ENCODE assay signal across 8 cellular contexts in genomic region chr17:75096082-75096625, GRCh38. TPM values are rescaled to one million over a fixed set of nuclear protein-coding genes. Genes with fewer than 3 reads are reported as not detected.
DNase-seq lines count a peak whose midpoint lies in the region; ATAC-seq and TF ChIP-seq lines count a peak whose summit lies in the region.

No MANE protein-coding gene starts in this region.

- H3K4me3 ChIP-seq in CD4-positive, CD25-positive, alpha-beta regulatory T cell (ENCODE audit: low read depth, low read length) = no peak overlapping the region
- H3K4me3 ChIP-seq in duodenal mucosa (ENCODE audit: low read depth in 1 of 2, low read length in 2 of 2) (no peak overlapping the region), mucosa of descending colon (no peak overlapping the region)
- H3K4me3 ChIP-seq in CD4-positive, alpha-beta memory T cell (ENCODE audit: low read length in 2 of 2) = no peak overlapping the region

- no peak overlapping the region for H3K27ac Mint-ChIP-seq in CD4-positive, CD25-positive, alpha-beta regulatory T cell
- no peak overlapping the region for H3K27ac Mint-ChIP-seq in CD4-positive, alpha-beta memory T cell
- no peak overlapping the region for H3K27ac Mint-ChIP-seq in activated T-helper 1 cell treated with anti-CD3 and anti-CD28 coated beads, Interleukin-12 subunit alpha, Interleukin-12 subunit beta, Interleukin-2, Interleukin-4 antibody, amounts not matched to agents 30 ng/mL and 10 ng/mL and 1 ng/mL, durations not matched to agents 14 hours and 24 hours and 36 hours

- no peak overlapping the region for H3K9ac ChIP-seq in duodenal mucosa (ENCODE audit: low read depth in 1 of 2, low read length in 2 of 2)

- peaks cover 0 to 7% (median 3%) of the 10 kb centered on the region in 4 donors for H3K4me1 Mint-ChIP-seq in CD4-positive, CD25-positive, alpha-beta regulatory T cell
- H3K4me1 Mint-ChIP-seq in CD4-positive, alpha-beta memory T cell = peaks cover 7 to 19% (median 8%) of the 10 kb centered on the region in 4 donors
- H3K4me1 Mint-ChIP-seq in activated T-helper 1 cell treated with anti-CD3 and anti-CD28 coated beads, Interleukin-12 subunit alpha, Interleukin-12 subunit beta, Interleukin-2, Interleukin-4 antibody, amounts not matched to agents 30 ng/mL and 10 ng/mL and 1 ng/mL, durations not matched to agents 14 hours and 24 hours and 36 hours (ENCODE audit: low read depth) = peaks cover 9% of the 10 kb centered on the region

- H3K27me3 Mint-ChIP-seq in CD4-positive, CD25-positive, alpha-beta regulatory T cell = no peaks in the 10 kb centered on the region
- no peaks in the 10 kb centered on the region for H3K27me3 Mint-ChIP-seq in CD4-positive, alpha-beta memory T cell
- peaks cover 2% of the 10 kb centered on the region for H3K27me3 Mint-ChIP-seq in activated T-helper 1 cell treated with anti-CD3 and anti-CD28 coated beads, Interleukin-12 subunit alpha, Interleukin-12 subunit beta, Interleukin-2, Interleukin-4 antibody, amounts not matched to agents 30 ng/mL and 10 ng/mL and 1 ng/mL, durations not matched to agents 14 hours and 24 hours and 36 hours (ENCODE audit: insufficient read depth)

- H3K4me1 ChIP-seq in CD4-positive, CD25-positive, alpha-beta regulatory T cell (ENCODE audit: control insufficient read depth, insufficient read depth, low read length, poor library complexity, severe bottlenecking) = no peaks in the 10 kb centered on the region
- H3K4me1 ChIP-seq in duodenal mucosa (ENCODE audit: control insufficient read depth in 1 of 2, insufficient read depth in 2 of 2, low read length in 2 of 2) (peaks cover 31 to 42% of the 10 kb centered on the region in 2 donors), mucosa of descending colon (ENCODE audit: low read depth) (peaks cover 51% of the 10 kb centered on the region)
- H3K4me1 ChIP-seq in CD4-positive, alpha-beta memory T cell (ENCODE audit: insufficient read depth, low read length) = no peaks in the 10 kb centered on the region

- POLR2A ChIA-PET in CD4-positive, alpha-beta memory T cell (lab: Charles Lee; ENCODE audit: partially characterized antibody) = no interaction called here

- peaks cover 0 to 1% (median 0%) of the 10 kb centered on the region in 7 donors for H3K9me3 Mint-ChIP-seq in CD4-positive, CD25-positive, alpha-beta regulatory T cell
- H3K9me3 Mint-ChIP-seq in CD4-positive, alpha-beta memory T cell = no peaks in the 10 kb centered on the region
- H3K9me3 Mint-ChIP-seq in activated T-helper 1 cell treated with anti-CD3 and anti-CD28 coated beads, Interleukin-12 subunit alpha, Interleukin-12 subunit beta, Interleukin-2, Interleukin-4 antibody, amounts not matched to agents 30 ng/mL and 10 ng/mL and 1 ng/mL, durations not matched to agents 14 hours and 24 hours and 36 hours = no peaks in the 10 kb centered on the region

- peak; percentile 11 to 20 for ATAC-seq in CD4-positive, CD25-positive, alpha-beta regulatory T cell (ENCODE audit: low read depth in 2 of 2)
- peak; percentile 85 for ATAC-seq in mucosa of descending colon
- ATAC-seq in GM19035 (IDR thresholded peaks at IDR 0.05; ENCODE audit: unreplicated experiment) = no peak

- no peak overlapping the region for H3K27ac ChIP-seq in CD4-positive, CD25-positive, alpha-beta regulatory T cell (ENCODE audit: insufficient read depth, low read length, poor library complexity, severe bottlenecking)
- peak overlapping the region; percentile 77 for H3K27ac ChIP-seq in duodenal mucosa (ENCODE audit: low read depth, low read length)
- no peak overlapping the region for H3K27ac ChIP-seq in CD4-positive, alpha-beta memory T cell (ENCODE audit: low read depth, low read length)

- CTCF ChIA-PET in CD4-positive, alpha-beta memory T cell (lab: Charles Lee; ENCODE audit: partially characterized antibody) = no interaction called here

- H3K9me3 ChIP-seq in CD4-positive, CD25-positive, alpha-beta regulatory T cell (ENCODE audit: control insufficient read depth in 2 of 2, low read length in 2 of 2) = no peaks in the 10 kb centered on the region
- H3K9me3 ChIP-seq in duodenal mucosa (ENCODE audit: control insufficient read depth in 1 of 2, low read length in 2 of 2) (no peaks in the 10 kb centered on the region), mucosa of descending colon (no peaks in the 10 kb centered on the region)
- H3K9me3 ChIP-seq in CD4-positive, alpha-beta memory T cell (ENCODE audit: control insufficient read depth in 1 of 2, low read length in 2 of 2) = no peaks in the 10 kb centered on the region

- peaks cover 3% of the 10 kb centered on the region for H3K36me3 Mint-ChIP-seq in CD4-positive, CD25-positive, alpha-beta regulatory T cell
- peaks cover 0 to 4% of the 10 kb centered on the region in 2 donors for H3K36me3 Mint-ChIP-seq in CD4-positive, alpha-beta memory T cell
- peaks cover 3% of the 10 kb centered on the region for H3K36me3 Mint-ChIP-seq in activated T-helper 1 cell treated with anti-CD3 and anti-CD28 coated beads, Interleukin-12 subunit alpha, Interleukin-12 subunit beta, Interleukin-2, Interleukin-4 antibody, amounts not matched to agents 30 ng/mL and 10 ng/mL and 1 ng/mL, durations not matched to agents 14 hours and 24 hours and 36 hours (ENCODE audit: low read depth)

- intact Hi-C loops in mucosa of descending colon (cut with DNase I, micrococcal nuclease) = no loop called here
- intact Hi-C loops in CD4-positive, alpha-beta memory T cell (cut with micrococcal nuclease) = no loop called here
- intact Hi-C loops in activated T-helper 1 cell treated with anti-CD3 and anti-CD28 coated beads, Interleukin-12 subunit alpha, Interleukin-12 subunit beta, Interleukin-2, Interleukin-4 antibody, amounts not matched to agents 30 ng/mL and 10 ng/mL and 1 ng/mL, durations not matched to agents 14 hours and 24 hours and 36 hours (cut with micrococcal nuclease) = no loop called here

- H3K27me3 ChIP-seq in CD4-positive, CD25-positive, alpha-beta regulatory T cell (ENCODE audit: control insufficient read depth, insufficient read depth, low read length) = no peaks in the 10 kb centered on the region
- no peaks in the 10 kb centered on the region for H3K27me3 ChIP-seq in duodenal mucosa (ENCODE audit: control insufficient read depth in 1 of 2, insufficient read depth in 2 of 2, low read length in 2 of 2)
- H3K27me3 ChIP-seq in CD4-positive, alpha-beta memory T cell (ENCODE audit: insufficient read depth, low read length) = no peaks in the 10 kb centered on the region

- H3K4me3 Mint-ChIP-seq in CD4-positive, CD25-positive, alpha-beta regulatory T cell = no peak overlapping the region
- no peak overlapping the region for H3K4me3 Mint-ChIP-seq in CD4-positive, alpha-beta memory T cell
- H3K4me3 Mint-ChIP-seq in activated T-helper 1 cell treated with anti-CD3 and anti-CD28 coated beads, Interleukin-12 subunit alpha, Interleukin-12 subunit beta, Interleukin-2, Interleukin-4 antibody, amounts not matched to agents 30 ng/mL and 10 ng/mL and 1 ng/mL, durations not matched to agents 14 hours and 24 hours and 36 hours = no peak overlapping the region

- DNase-seq in CD4-positive, CD25-positive, alpha-beta regulatory T cell = no peak
- DNase-seq in NCI-H460 (ENCODE audit: extremely low read depth, low read depth) (peak; percentile 94), mucosa of descending colon (peak; percentile 88 to 90 (median 89)), NCI-H1048 (lab: John Stamatoyannopoulos, UW) (no peak)
- no peak for DNase-seq in CD4-positive, alpha-beta memory T cell
- DNase-seq in activated T-helper 1 cell treated with anti-CD3 and anti-CD28 coated beads, Interleukin-12 subunit alpha, Interleukin-12 subunit beta, Interleukin-2, Interleukin-4 antibody, amounts not matched to agents 30 ng/mL and 10 ng/mL and 1 ng/mL, durations not matched to agents 14 hours and 24 hours and 36 hours (ENCODE audit: low spot score) = no peak

- TF ChIP-seq CTCF in mucosa of descending colon (IDR thresholded peaks at IDR 0.05) = no peak

- H3K36me3 ChIP-seq in CD4-positive, CD25-positive, alpha-beta regulatory T cell (ENCODE audit: control insufficient read depth, insufficient read depth, low read length) = no peaks in the 10 kb centered on the region
- H3K36me3 ChIP-seq in duodenal mucosa (ENCODE audit: control insufficient read depth in 1 of 2, insufficient read depth in 2 of 2, low read length in 2 of 2) (peaks cover 0 to 29% of the 10 kb centered on the region in 2 donors), mucosa of descending colon (ENCODE audit: low read depth) (peaks cover 3% of the 10 kb centered on the region)
- no peaks in the 10 kb centered on the region for H3K36me3 ChIP-seq in CD4-positive, alpha-beta memory T cell (ENCODE audit: insufficient read depth, low read length)

RNA-seq across cellular contexts. Expression of gene SLC16A5, which starts 8.4 kb away (rescaled TPM):
- 9.3 TPM for total RNA-seq in CD4-positive, CD25-positive, alpha-beta regulatory T cell
- polyA plus RNA-seq in CD4-positive, CD25-positive, alpha-beta regulatory T cell = 1 to 10 TPM; 1.3 to 2.6 (median 2.0) TPM
- total RNA-seq in NCI-H460 (2014; rRNA removed; shearing (Covaris generic)) = 19.8 and 20.0 TPM in 2 replicates
- polyA plus RNA-seq in NCI-H460 (2014; cell fraction: nucleus; rRNA removed) = 31.7 and 33.5 TPM in 2 replicates
- 10 to 100 TPM; 18.2 to 58.8 (median 26.4) TPM for total RNA-seq in mucosa of descending colon
- total RNA-seq in CD4-positive, alpha-beta memory T cell = 10 to 100 TPM; 12.5 to 13.9 TPM
- 1 to 10 TPM; 2.9 to 3.7 TPM for polyA plus RNA-seq in CD4-positive, alpha-beta memory T cell
- total RNA-seq in activated T-helper 1 cell treated with anti-CD3 and anti-CD28 coated beads, Interleukin-12 subunit alpha, Interleukin-12 subunit beta, Interleukin-2, Interleukin-4 antibody, amounts not matched to agents 30 ng/mL and 10 ng/mL and 1 ng/mL, durations not matched to agents 14 hours and 24 hours and 36 hours = 5.5 and 7.2 TPM in 2 replicates

RNA-seq across cellular contexts. Expression of gene ARMC7, which starts 13.6 kb away (rescaled TPM):
- 12.8 TPM for total RNA-seq in CD4-positive, CD25-positive, alpha-beta regulatory T cell
- 1 to 10 TPM; 3.1 to 4.6 (median 4.2) TPM for polyA plus RNA-seq in CD4-positive, CD25-positive, alpha-beta regulatory T cell
- 9.1 and 14.3 TPM in 2 replicates for total RNA-seq in NCI-H460 (2014; rRNA removed; shearing (Covaris generic))
- 6.4 and 7.4 TPM in 2 replicates for polyA plus RNA-seq in NCI-H460 (2014; cell fraction: nucleus; rRNA removed)
- total RNA-seq in mucosa of descending colon = 10 to 100 TPM; 16.7 to 24.3 (median 18.3) TPM
- total RNA-seq in CD4-positive, alpha-beta memory T cell = 10 to 100 TPM; 20.0 to 21.9 TPM
- polyA plus RNA-seq in CD4-positive, alpha-beta memory T cell = 1 to 10 TPM; 1.3 to 3.5 TPM
- 11.6 and 13.0 TPM in 2 replicates for total RNA-seq in activated T-helper 1 cell treated with anti-CD3 and anti-CD28 coated beads, Interleukin-12 subunit alpha, Interleukin-12 subunit beta, Interleukin-2, Interleukin-4 antibody, amounts not matched to agents 30 ng/mL and 10 ng/mL and 1 ng/mL, durations not matched to agents 14 hours and 24 hours and 36 hours

RNA-seq across cellular contexts. Expression of gene NT5C, which starts 35.4 kb away (rescaled TPM):
- 31.6 TPM for total RNA-seq in CD4-positive, CD25-positive, alpha-beta regulatory T cell
- polyA plus RNA-seq in CD4-positive, CD25-positive, alpha-beta regulatory T cell = 10 to 100 TPM; 55.4 to 66.9 (median 57.2) TPM
- total RNA-seq in NCI-H460 (2014; rRNA removed; shearing (Covaris generic)) = 107 and 114 TPM in 2 replicates
- polyA plus RNA-seq in NCI-H460 (2014; cell fraction: nucleus; rRNA removed) = 618 and 734 TPM in 2 replicates
- total RNA-seq in mucosa of descending colon = 10 to 100 TPM; 57.2 to 97.6 (median 75.4) TPM
- total RNA-seq in CD4-positive, alpha-beta memory T cell = 10 to 100 TPM; 40.1 to 46.6 TPM
- 10 to 100 TPM; 22.4 to 32.6 TPM for polyA plus RNA-seq in CD4-positive, alpha-beta memory T cell
- 80.0 and 80.1 TPM in 2 replicates for total RNA-seq in activated T-helper 1 cell treated with anti-CD3 and anti-CD28 coated beads, Interleukin-12 subunit alpha, Interleukin-12 subunit beta, Interleukin-2, Interleukin-4 antibody, amounts not matched to agents 30 ng/mL and 10 ng/mL and 1 ng/mL, durations not matched to agents 14 hours and 24 hours and 36 hours

RNA-seq across cellular contexts. Expression of gene KCTD2, which starts 49.1 kb away (rescaled TPM):
- 23.4 TPM for total RNA-seq in CD4-positive, CD25-positive, alpha-beta regulatory T cell
- 1 to 10 TPM; 5.8 to 10.0 (median 8.1) TPM for polyA plus RNA-seq in CD4-positive, CD25-positive, alpha-beta regulatory T cell
- total RNA-seq in NCI-H460 (2014; rRNA removed; shearing (Covaris generic)) = 22.9 and 28.0 TPM in 2 replicates
- polyA plus RNA-seq in NCI-H460 (2014; cell fraction: nucleus; rRNA removed) = 11.2 and 17.3 TPM in 2 replicates
- 10 to 100 TPM; 19.1 to 30.0 (median 21.2) TPM for total RNA-seq in mucosa of descending colon
- 10 to 100 TPM; 31.1 to 31.7 TPM for total RNA-seq in CD4-positive, alpha-beta memory T cell
- polyA plus RNA-seq in CD4-positive, alpha-beta memory T cell = 10 to 100 TPM in 1 of 2 donors, 1 to 10 TPM in 1; 2.3 to 11.6 TPM
- 21.2 and 22.6 TPM in 2 replicates for total RNA-seq in activated T-helper 1 cell treated with anti-CD3 and anti-CD28 coated beads, Interleukin-12 subunit alpha, Interleukin-12 subunit beta, Interleukin-2, Interleukin-4 antibody, amounts not matched to agents 30 ng/mL and 10 ng/mL and 1 ng/mL, durations not matched to agents 14 hours and 24 hours and 36 hours

RNA-seq across cellular contexts. Expression of gene ATP5PD, which starts 49.4 kb away (rescaled TPM):
- 139 TPM for total RNA-seq in CD4-positive, CD25-positive, alpha-beta regulatory T cell
- polyA plus RNA-seq in CD4-positive, CD25-positive, alpha-beta regulatory T cell = 100 to 1,000 TPM; 410 to 536 (median 467) TPM
- 272 and 301 TPM in 2 replicates for total RNA-seq in NCI-H460 (2014; rRNA removed; shearing (Covaris generic))
- polyA plus RNA-seq in NCI-H460 (2014; cell fraction: nucleus; rRNA removed) = 175 TPM in 2 replicates
- total RNA-seq in mucosa of descending colon = 100 to 1,000 TPM; 292 to 362 (median 338) TPM
- total RNA-seq in CD4-positive, alpha-beta memory T cell = 100 to 1,000 TPM; 167 to 171 TPM
- polyA plus RNA-seq in CD4-positive, alpha-beta memory T cell = 100 to 1,000 TPM; 428 to 552 TPM
- total RNA-seq in activated T-helper 1 cell treated with anti-CD3 and anti-CD28 coated beads, Interleukin-12 subunit alpha, Interleukin-12 subunit beta, Interleukin-2, Interleukin-4 antibody, amounts not matched to agents 30 ng/mL and 10 ng/mL and 1 ng/mL, durations not matched to agents 14 hours and 24 hours and 36 hours = 152 and 165 TPM in 2 replicates

Comparison
In these comparisons a context has a peak if more than half of its experiments do, and no peak if none do; other contexts are left out.
1. DNase-seq: peak in NCI-H460 (single experiment) and mucosa of descending colon (3 of 3); none in CD4-positive, CD25-positive, alpha-beta regulatory T cell (0 of 3), CD4-positive, alpha-beta memory T cell (0 of 5), activated T-helper 1 cell treated with anti-CD3 and anti-CD28 coated beads, Interleukin-12 subunit alpha, Interleukin-12 subunit beta, Interleukin-2, Interleukin-4 antibody, amounts not matched to agents 30 ng/mL and 10 ng/mL and 1 ng/mL, durations not matched to agents 14 hours and 24 hours and 36 hours (single experiment) and NCI-H1048 (single experiment).